Comparison of ENCODE assay signal across 1 cellular context in genomic region chr3:27127195-27127594, GRCh38.
TF ChIP-seq lines count a peak whose summit lies in the region.

No MANE protein-coding gene starts in this region.

TF ChIP-seq in HepG2, 621 proteins besides CTCF, POLR2A, EP300 and RAD21 (continued from another document and continues in another):
- TF ChIP-seq TFAP4 (IDR thresholded peaks at IDR 0.05; ENCODE audit: borderline replicate concordance, low read depth) (no peak), SIX4 (CRISPR knock-in tag; IDR thresholded peaks at IDR 0.05) (peak; percentile 50; the same call in 1 of the 2 replicates), ZNF883 (CRISPR knock-in tag; IDR thresholded peaks at IDR 0.05; ENCODE audit: not compliant biosample characterization) (no peak), ZNF12 (CRISPR knock-in tag; IDR thresholded peaks at IDR 0.05) (peak; percentile 89), TCF12 (IDR thresholded peaks at IDR 0.05) (no peak), TCF12 (CRISPR knock-in tag; IDR thresholded peaks at IDR 0.05) (no peak), TGIF2 (CRISPR knock-in tag; IDR thresholded peaks at IDR 0.05) (no peak), FOXC1 (CRISPR knock-in tag; IDR thresholded peaks at IDR 0.05; ENCODE audit: borderline replicate concordance) (no peak), HNRNPH1 (optimal IDR thresholded peaks at IDR 0.05; ENCODE audit: low read depth, low read length) (no peak), WIZ (CRISPR knock-in tag; IDR thresholded peaks at IDR 0.05) (no peak), ZNF646 (CRISPR knock-in tag; IDR thresholded peaks at IDR 0.05) (no peak), ZNF256 (CRISPR knock-in tag; conservative IDR thresholded peaks at IDR 0.05) (no peak), ZNF609 (CRISPR knock-in tag; IDR thresholded peaks at IDR 0.05; ENCODE audit: borderline replicate concordance) (peak; percentile 71), ZNF20 (CRISPR knock-in tag; IDR thresholded peaks at IDR 0.05) (no peak), ZNF574 (CRISPR knock-in tag; IDR thresholded peaks at IDR 0.05) (peak; percentile 94), YEATS2 (CRISPR knock-in tag; IDR thresholded peaks at IDR 0.05; ENCODE audit: borderline replicate concordance) (peak; percentile 76; the same call in 1 of the 2 replicates), ZNF432 (CRISPR knock-in tag; IDR thresholded peaks at IDR 0.05; ENCODE audit: borderline replicate concordance) (no peak), RBFOX2 (IDR thresholded peaks at IDR 0.05; ENCODE audit: low read depth, low read length) (no peak), ZNF318 (CRISPR knock-in tag; IDR thresholded peaks at IDR 0.05) (no peak), PAXIP1 (CRISPR knock-in tag; conservative IDR thresholded peaks at IDR 0.05) (peak; percentile 60), TCF7 (IDR thresholded peaks at IDR 0.05; ENCODE audit: low read depth) (peak; percentile 54; the same call in 1 of the 2 replicates), ZNF382 (CRISPR knock-in tag; IDR thresholded peaks at IDR 0.05; ENCODE audit: borderline replicate concordance) (no peak), THAP11 (CRISPR knock-in tag; IDR thresholded peaks at IDR 0.05) (peak; percentile 83), SIN3A (IDR thresholded peaks at IDR 0.05; ENCODE audit: borderline replicate concordance, low read depth, low read length) (no peak), ISL2 (CRISPR knock-in tag; IDR thresholded peaks at IDR 0.05) (peak; percentile 86), STAG1 (CRISPR knock-in tag; IDR thresholded peaks at IDR 0.05) (no peak), NR2F2 (IDR thresholded peaks at IDR 0.05; ENCODE audit: borderline replicate concordance, low read depth) (0 out of 2 replicates have a peak, but pooled peaks have one; percentile 30), SALL1 (CRISPR knock-in tag; IDR thresholded peaks at IDR 0.05) (peak; percentile 13; the same call in 1 of the 2 replicates)
